ENCODE assay signal across 1 cellular context in genomic region chr12:56041579-56042429, GRCh38.
A peak's percentile ranks its signal among the peaks of the same experiment; 100 is the strongest.
TF ChIP-seq lines count a peak whose summit lies in the region.

TSS of gene RPS26 (plus strand) at chr12:56041918. CDS start at chr12:56042167, 249 bp downstream.

TF ChIP-seq in K562, 482 proteins besides CTCF, POLR2A, EP300 and RAD21 (continued from another document and continues in another):
- no peak for TF ChIP-seq SFPQ (IDR thresholded peaks at IDR 0.05; ENCODE audit: low read depth, low read length)
- no peak for TF ChIP-seq PCBP2 (IDR thresholded peaks at IDR 0.05; ENCODE audit: low read depth, low read length, poor library complexity, severe bottlenecking)
- TF ChIP-seq ZNF263 (CRISPR knock-in tag; IDR thresholded peaks at IDR 0.05; ENCODE audit: borderline replicate concordance) = peak; percentile 60; the same call in 1 of the 2 replicates
- peak; percentile 11 for TF ChIP-seq PRDM10 (IDR thresholded peaks at IDR 0.05; ENCODE audit: partially characterized antibody)
- TF ChIP-seq THAP7 (CRISPR knock-in tag; IDR thresholded peaks at IDR 0.05) = peak; percentile 75; the same call in 1 of the 2 replicates
- TF ChIP-seq HNRNPUL1 (IDR thresholded peaks at IDR 0.05; ENCODE audit: low read length) = no peak
- TF ChIP-seq ETV6 (IDR thresholded peaks at IDR 0.05; ENCODE audit: borderline replicate concordance in 1 of 2, low read depth in 2 of 2, low read length in 1 of 2) = 0 out of 4 replicates have a peak, but pooled peaks of 1 of the 2 experiments have one; percentile 44
- no peak; the same call in 1 of the 2 replicates for TF ChIP-seq ETV6 (CRISPR knock-in tag; IDR thresholded peaks at IDR 0.05; ENCODE audit: borderline replicate concordance)
- peak; percentile 30 for TF ChIP-seq MEIS2 (IDR thresholded peaks at IDR 0.05; ENCODE audit: partially characterized antibody)
- peak; percentile 94 for TF ChIP-seq MTA1 (IDR thresholded peaks at IDR 0.05; ENCODE audit: borderline replicate concordance)
- no peak for TF ChIP-seq ZNF347 (CRISPR knock-in tag; IDR thresholded peaks at IDR 0.05; ENCODE audit: low read depth)
- peak; percentile 54; the same call in 1 of the 2 replicates for TF ChIP-seq PHF21A (IDR thresholded peaks at IDR 0.05; ENCODE audit: borderline replicate concordance, low read depth)
- TF ChIP-seq NELFE (IDR thresholded peaks at IDR 0.05; ENCODE audit: insufficient read depth, insufficient read length) = peak; percentile 51
- no peak for TF ChIP-seq ID3 (CRISPR knock-in tag; IDR thresholded peaks at IDR 0.05)
- peak; percentile 86; the same call in 1 of the 2 replicates for TF ChIP-seq ID3 (tag; IDR thresholded peaks at IDR 0.05)
- TF ChIP-seq ZFP1 (CRISPR knock-in tag; IDR thresholded peaks at IDR 0.05) = no peak
- TF ChIP-seq ZNF24 (IDR thresholded peaks at IDR 0.05) = no peak
- TF ChIP-seq ZBTB34 (CRISPR knock-in tag; IDR thresholded peaks at IDR 0.05) = no peak
- TF ChIP-seq ZNF12 (CRISPR knock-in tag; IDR thresholded peaks at IDR 0.05) = peak; percentile 20; the same call in 1 of the 2 replicates
- peak; percentile 79 for TF ChIP-seq NCOA1 (IDR thresholded peaks at IDR 0.05; ENCODE audit: low read depth)
- no peak for TF ChIP-seq CEBPG (CRISPR knock-in tag; IDR thresholded peaks at IDR 0.05)
- no peak for TF ChIP-seq CEBPG (tag; conservative IDR thresholded peaks at IDR 0.05 in 1 of 2, IDR thresholded peaks at IDR 0.05 in 1 of 2)
- no peak for TF ChIP-seq MED1 (CRISPR knock-in tag; IDR thresholded peaks at IDR 0.05; ENCODE audit: borderline replicate concordance)
- peak; percentile 88 for TF ChIP-seq SIN3B (IDR thresholded peaks at IDR 0.05; ENCODE audit: low read depth)
- TF ChIP-seq ARID1B (IDR thresholded peaks at IDR 0.05) = peak; percentile 51; the same call in 1 of the 2 replicates
- peak; percentile 100 for TF ChIP-seq TAF9B (IDR thresholded peaks at IDR 0.05; ENCODE audit: partially characterized antibody)
- TF ChIP-seq IRF9 (tag; IDR thresholded peaks at IDR 0.05) = 0 out of 2 replicates have a peak, but pooled peaks have one; percentile 36
- no peak for TF ChIP-seq TAF15 (IDR thresholded peaks at IDR 0.05; ENCODE audit: low read depth, low read length)
- no peak for TF ChIP-seq ILK (tag; IDR thresholded peaks at IDR 0.05; ENCODE audit: borderline replicate concordance, low read depth)
- no peak for TF ChIP-seq YBX1 (IDR thresholded peaks at IDR 0.05)
- TF ChIP-seq RFX1 (IDR thresholded peaks at IDR 0.05) = no peak
- peak; percentile 94 for TF ChIP-seq ZNF589 (CRISPR knock-in tag; IDR thresholded peaks at IDR 0.05; ENCODE audit: low read depth)
- no peak for TF ChIP-seq USF1 (CRISPR knock-in tag; IDR thresholded peaks at IDR 0.05)
- peak; percentile 92; the same call in 1 of the 2 replicates for TF ChIP-seq DNMT1 (IDR thresholded peaks at IDR 0.05)
- peak; percentile 74; the same call in 1 of the 2 replicates for TF ChIP-seq MEF2D (tag; conservative IDR thresholded peaks at IDR 0.05; ENCODE audit: low read depth)
- peak; percentile 51 for TF ChIP-seq NCOR1 (IDR thresholded peaks at IDR 0.05)
- peak; percentile 83 for TF ChIP-seq ASH1L (IDR thresholded peaks at IDR 0.05; ENCODE audit: borderline replicate concordance, low read depth, partially characterized antibody)
- TF ChIP-seq CGGBP1 (CRISPR knock-in tag; IDR thresholded peaks at IDR 0.05) = 0 out of 2 replicates have a peak, but pooled peaks have one; percentile 22
- no peak for TF ChIP-seq SMARCC2 (IDR thresholded peaks at IDR 0.05; ENCODE audit: low read depth)
- TF ChIP-seq KDM2B (CRISPR knock-in tag; IDR thresholded peaks at IDR 0.05) = peak; percentile 30; the same call in 1 of the 2 replicates
- no peak for TF ChIP-seq PURB (CRISPR knock-in tag; IDR thresholded peaks at IDR 0.05; ENCODE audit: low read depth)
- no peak for TF ChIP-seq HOMEZ (CRISPR knock-in tag; IDR thresholded peaks at IDR 0.05)
- peak; percentile 65 for TF ChIP-seq FOSL1 (tag; conservative IDR thresholded peaks at IDR 0.05)
- peak; percentile 96 for TF ChIP-seq PML (IDR thresholded peaks at IDR 0.05; ENCODE audit: low read length)
- TF ChIP-seq BRD4 (IDR thresholded peaks at IDR 0.05) = peak; percentile 55; the same call in 1 of the 2 replicates
- TF ChIP-seq SMAD4 (CRISPR knock-in tag; conservative IDR thresholded peaks at IDR 0.05) = peak; percentile 89
- no peak for TF ChIP-seq ZNF217 (CRISPR knock-in tag; IDR thresholded peaks at IDR 0.05)
- TF ChIP-seq PHB (CRISPR knock-in tag; IDR thresholded peaks at IDR 0.05) = 0 out of 2 replicates have a peak, but pooled peaks have one; percentile 65
- peak; percentile 82 for TF ChIP-seq ZNF175 (CRISPR knock-in tag; IDR thresholded peaks at IDR 0.05; ENCODE audit: low read depth)
- TF ChIP-seq RBM17 (IDR thresholded peaks at IDR 0.05; ENCODE audit: borderline replicate concordance, low read depth, low read length) = no peak
- 0 out of 2 replicates have a peak, but pooled peaks have one; percentile 2 for TF ChIP-seq ELF4 (CRISPR knock-in tag; IDR thresholded peaks at IDR 0.05)
- no peak for TF ChIP-seq BCL6 (CRISPR knock-in tag; IDR thresholded peaks at IDR 0.05)
- no peak for TF ChIP-seq MCM5 (IDR thresholded peaks at IDR 0.05; ENCODE audit: low read depth)
- TF ChIP-seq PYGO2 (tag; IDR thresholded peaks at IDR 0.05) = peak; percentile 78
- peak; percentile 90 for TF ChIP-seq ARID4B (CRISPR knock-in tag; IDR thresholded peaks at IDR 0.05)
- TF ChIP-seq BMI1 (IDR thresholded peaks at IDR 0.05; ENCODE audit: low read length) = no peak
